ENCODE assay signal across 23 cellular contexts in the genomic region with DNA sequence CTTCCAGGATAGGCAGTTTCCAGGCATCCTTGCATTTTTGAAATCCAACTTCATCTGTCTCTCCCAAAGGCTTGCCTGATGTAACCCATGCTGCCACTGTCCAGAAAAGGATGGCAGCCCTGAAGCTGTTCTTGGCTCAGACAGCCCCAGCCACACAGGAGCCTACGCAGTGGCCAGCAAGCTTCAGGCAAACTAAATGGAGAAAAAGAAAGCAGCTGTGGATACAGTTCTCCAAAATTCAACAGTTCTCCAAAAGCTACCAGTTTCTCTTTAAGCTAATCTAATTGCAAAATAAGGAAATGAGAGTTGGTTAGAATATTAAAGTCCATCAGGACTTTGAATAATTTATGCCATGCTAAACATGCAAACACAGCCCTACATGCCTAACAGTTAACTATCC.
DNase-seq lines count a peak whose midpoint lies in the region; ATAC-seq and TF ChIP-seq lines count a peak whose summit lies in the region.
"Had no signal": no experiment of that assay in that cellular context is flagged by ENCODE, and none has a peak within 500 bp of the region (broad histone marks: within the 10 kb centered on the region; RNA-seq: fewer than 3 reads in every experiment).

No MANE protein-coding gene starts in this region.

- H3K36me3 ChIP-seq in esophagus muscularis mucosa (no peaks in the 10 kb centered on the region), tibial nerve (no peaks in the 10 kb centered on the region)
- H3K36me3 ChIP-seq: Peyer's patch had no signal

- no peaks in the 10 kb centered on the region for H3K36me3 Mint-ChIP-seq in stimulated activated memory B cell treated with anti-CD40 and anti-IgM and Interleukin-4, amounts not matched to agents 10 μg/mL and 1 μg/mL and 100 μg/mL, for 72 hours

- H3K4me1 Mint-ChIP-seq in stimulated activated memory B cell treated with anti-CD40 and anti-IgM and Interleukin-4, amounts not matched to agents 10 μg/mL and 1 μg/mL and 100 μg/mL, for 72 hours: peaks cover 21% of the 10 kb centered on the region
- H3K4me1 Mint-ChIP-seq: GM23338 had no signal

- H3K27ac ChIP-seq in esophagus muscularis mucosa (replicated peaks in 1 of 4): no peak overlapping the region
- H3K27ac ChIP-seq in tibial nerve: no peak overlapping the region
- H3K27ac ChIP-seq: Peyer's patch, SK-N-MC had no signal

- H3K9me3 Mint-ChIP-seq in stimulated activated memory B cell treated with anti-CD40 and anti-IgM and Interleukin-4, amounts not matched to agents 10 μg/mL and 1 μg/mL and 100 μg/mL, for 72 hours: no peaks in the 10 kb centered on the region
- H3K9me3 Mint-ChIP-seq: CD4-positive, alpha-beta T cell had no signal

- TF ChIP-seq EP300 in esophagus muscularis mucosa (IDR thresholded peaks at IDR 0.05): no peak
- no peak for TF ChIP-seq EP300 in tibial nerve (IDR thresholded peaks at IDR 0.05)

- TF ChIP-seq POLR2A in esophagus muscularis mucosa (IDR thresholded peaks at IDR 0.05; ENCODE audit: low read depth) (no peak), tibial nerve (IDR thresholded peaks at IDR 0.05) (no peak)

- H3K27me3 ChIP-seq in esophagus muscularis mucosa (peaks cover 0 to 11% (median 0%) of the 10 kb centered on the region in 4 donors), tibial nerve (no peaks in the 10 kb centered on the region)
- H3K27me3 ChIP-seq: Peyer's patch had no signal

- H3K4me1 ChIP-seq in esophagus muscularis mucosa: peaks cover 0 to under 1% (median 0%) of the 10 kb centered on the region in 4 donors
- H3K4me1 ChIP-seq in tibial nerve: peaks cover 0 to 1% (median 0%) of the 10 kb centered on the region in 4 donors
- H3K4me1 ChIP-seq: Peyer's patch had no signal

- intact Hi-C loops in esophagus muscularis mucosa (cut with DNase I): no loop called here

- H3K4me3 ChIP-seq in esophagus muscularis mucosa: no peak overlapping the region
- H3K4me3 ChIP-seq in tibial nerve: no peak overlapping the region
- H3K4me3 ChIP-seq: GM23338, Peyer's patch, SK-N-MC had no signal

- peak; percentile 73 for ATAC-seq in stimulated activated memory B cell treated with anti-CD40 and anti-IgM and Interleukin-4, amounts not matched to agents 10 μg/mL and 1 μg/mL and 100 μg/mL, for 72 hours
- ATAC-seq in HG03342 (IDR thresholded peaks at IDR 0.05; ENCODE audit: unreplicated experiment): no peak
- no peak for ATAC-seq in GM21723 (IDR thresholded peaks at IDR 0.05; ENCODE audit: unreplicated experiment)
- ATAC-seq: GM23338, HCT116, Right ventricle myocardium inferior had no signal

- H3K4me3 Mint-ChIP-seq in stimulated activated memory B cell treated with anti-CD40 and anti-IgM and Interleukin-4, amounts not matched to agents 10 μg/mL and 1 μg/mL and 100 μg/mL, for 72 hours: no peak overlapping the region
- H3K4me3 Mint-ChIP-seq: CD4-positive, alpha-beta T cell; GM23338 had no signal

- WGBS in esophagus muscularis mucosa: 100% methylated on average over 1 of the region's 1 CpG
- WGBS in tibial nerve, 2 donors: 59 to 82% methylated on average over 1 of the region's 1 CpG

- H3K27ac Mint-ChIP-seq in stimulated activated memory B cell treated with anti-CD40 and anti-IgM and Interleukin-4, amounts not matched to agents 10 μg/mL and 1 μg/mL and 100 μg/mL, for 72 hours: peak overlapping the region; percentile 43
- H3K27ac Mint-ChIP-seq: CD4-positive, alpha-beta T cell; GM23338 had no signal

- no peak for TF ChIP-seq CTCF in esophagus muscularis mucosa (IDR thresholded peaks at IDR 0.05)
- TF ChIP-seq CTCF in tibial nerve (IDR thresholded peaks at IDR 0.05): no peak

- H3K9me3 ChIP-seq in esophagus muscularis mucosa: no peaks in the 10 kb centered on the region
- H3K9me3 ChIP-seq in tibial nerve: no peaks in the 10 kb centered on the region
- H3K9me3 ChIP-seq: Caco-2, Peyer's patch had no signal

- no peaks in the 10 kb centered on the region for H3K27me3 Mint-ChIP-seq in stimulated activated memory B cell treated with anti-CD40 and anti-IgM and Interleukin-4, amounts not matched to agents 10 μg/mL and 1 μg/mL and 100 μg/mL, for 72 hours

- DNase-seq in SIG-M5 treated with dmso at 0.1 percent for 504 hours (lab: John Stamatoyannopoulos, UW; ENCODE audit: unreplicated experiment) (peak; percentile 16), SIG-M5 (lab: John Stamatoyannopoulos, UW) (no peak), NOMO-1 treated with dmso at 0.1 percent for 144 hours (lab: John Stamatoyannopoulos, UW; ENCODE audit: unreplicated experiment) (peak; percentile 36), esophagus muscularis mucosa (ENCODE audit: extremely low spot score) (peak; percentile 86), tibial nerve (ENCODE audit: low spot score in 2 of 2) (no peak)
- DNase-seq: 8988T; Caco-2; CD4-positive, alpha-beta T cell; GDM1; MM.1S; NCI-H1417; NCI-H187; NCI-H226; NCI-H524; NCI-H82; Peyer's patch had no signal

Comparison
In these comparisons a context has a peak if more than half of its experiments do, and no peak if none do; other contexts are left out.
1. DNase-seq: peak in SIG-M5 treated with dmso at 0.1 percent for 504 hours (single experiment), NOMO-1 treated with dmso at 0.1 percent for 144 hours (single experiment) and esophagus muscularis mucosa (single experiment); none in SIG-M5 (single experiment) and tibial nerve (0 of 2).